10 cellular contexts compared by ENCODE assay signal in the genomic region with DNA sequence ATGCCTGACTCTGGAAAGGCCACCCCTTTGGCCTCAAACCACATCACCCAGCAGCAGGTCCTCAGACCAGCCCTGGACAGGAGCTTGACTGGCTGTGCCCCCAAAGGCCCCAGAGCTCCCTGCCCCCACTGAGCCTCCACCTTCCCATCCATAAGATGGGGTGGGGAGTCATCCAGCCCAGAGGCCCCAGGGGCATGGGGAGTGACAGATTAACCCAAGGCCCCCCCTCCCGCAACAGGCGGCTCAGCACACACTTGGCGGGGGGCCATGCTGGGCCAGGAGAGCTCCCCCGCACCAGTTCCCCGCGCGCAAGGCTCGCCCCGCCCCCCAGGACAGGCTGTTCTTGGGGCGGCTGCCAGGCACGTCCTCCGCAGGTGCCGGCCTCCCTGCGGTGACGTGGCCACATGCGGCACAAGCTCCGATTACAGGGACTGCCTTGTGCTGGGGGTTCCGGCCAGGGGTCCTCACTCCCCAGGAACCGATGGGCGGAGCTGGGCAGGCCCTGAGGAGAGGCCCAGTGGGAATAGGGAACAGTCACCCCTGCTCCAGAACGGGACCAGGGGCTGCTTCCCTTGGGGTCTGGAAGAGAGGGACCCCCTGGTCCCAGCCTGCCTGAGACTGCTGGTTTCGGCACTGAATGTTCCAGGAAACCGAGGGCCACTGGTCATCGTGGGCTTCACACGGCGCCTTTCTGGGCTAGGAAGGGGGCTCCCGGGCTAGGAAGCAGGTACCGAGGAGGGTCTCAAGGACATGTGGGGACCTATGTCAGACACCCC. TPM values are rescaled to one million over a fixed set of nuclear protein-coding genes. Genes with fewer than 3 reads are reported as not detected.
DNase-seq lines count a peak whose midpoint lies in the region; ATAC-seq and TF ChIP-seq lines count a peak whose summit lies in the region.
"Had no signal": no experiment of that assay in that cellular context is flagged by ENCODE, and none has a peak within 500 bp of the region (broad histone marks: within the 10 kb centered on the region; RNA-seq: fewer than 3 reads in every experiment).

No MANE protein-coding gene starts in this region.

- no peak overlapping the region for H3K4me3 ChIP-seq in astrocyte of the spinal cord (ENCODE audit: low read depth, low read length)
- H3K4me3 ChIP-seq in left lung: no peak overlapping the region
- H3K4me3 ChIP-seq: SJSA1 had no signal

- H3K27ac ChIP-seq in left lung: no peak overlapping the region
- H3K27ac ChIP-seq: SJSA1 had no signal

- no peaks in the 10 kb centered on the region for H3K36me3 ChIP-seq in left lung
- H3K36me3 ChIP-seq: SJSA1 had no signal

- peaks cover 0 to 21% of the 10 kb centered on the region in 2 donors for H3K27me3 ChIP-seq in left lung
- H3K27me3 ChIP-seq: SJSA1 had no signal

- peaks cover 20 to 37% of the 10 kb centered on the region in 2 donors for H3K4me1 ChIP-seq in left lung

- H3K4me3 Mint-ChIP-seq in activated T-helper 17 cell treated with anti-CD3 and anti-CD28 coated beads, Interleukin-2, amount 50 U/mL, for 72 hours: no peak overlapping the region

- DNase-seq in Right ventricle myocardium inferior (ENCODE audit: missing footprints) (peak; percentile 83), cardiac septum (ENCODE audit: low spot score) (no peak), astrocyte of the spinal cord (ENCODE audit: low read depth, low spot score) (peak; percentile 46), left lung (peak in 1 of 2 donors; percentile 88), NCI-H2227 (lab: John Stamatoyannopoulos, UW; ENCODE audit: unreplicated experiment) (no peak), globus pallidus (ENCODE audit: low spot score) (no peak), DMS114 treated with DMSO at 0.1 percent for 48 hours (lab: John Stamatoyannopoulos, UW; ENCODE audit: unreplicated experiment) (no peak)
- DNase-seq: KBM-7 had no signal

- no peaks in the 10 kb centered on the region for H3K9me3 Mint-ChIP-seq in activated T-helper 17 cell treated with anti-CD3 and anti-CD28 coated beads, Interleukin-2, amount 50 U/mL, for 72 hours

- no peak overlapping the region for H3K27ac Mint-ChIP-seq in activated T-helper 17 cell treated with anti-CD3 and anti-CD28 coated beads, Interleukin-2, amount 50 U/mL, for 72 hours

- ATAC-seq in Right ventricle myocardium inferior (peak; percentile 8), left lung (peak; percentile 35)
- ATAC-seq in activated T-helper 17 cell treated with anti-CD3 and anti-CD28 coated beads, Interleukin-2, amount 50 U/mL, for 72 hours (replicated peaks): no peak

- H3K9me3 ChIP-seq in left lung: no peaks in the 10 kb centered on the region
- H3K9me3 ChIP-seq: SJSA1 had no signal

- no peak for TF ChIP-seq CTCF in astrocyte of the spinal cord (IDR thresholded peaks at IDR 0.05; ENCODE audit: low read depth, low read length)
- no peak for TF ChIP-seq CTCF in left lung (IDR thresholded peaks at IDR 0.05)

- no peaks in the 10 kb centered on the region for H3K4me1 Mint-ChIP-seq in activated T-helper 17 cell treated with anti-CD3 and anti-CD28 coated beads, Interleukin-2, amount 50 U/mL, for 72 hours

- H3K36me3 Mint-ChIP-seq in activated T-helper 17 cell treated with anti-CD3 and anti-CD28 coated beads, Interleukin-2, amount 50 U/mL, for 72 hours (ENCODE audit: low read depth): no peaks in the 10 kb centered on the region

- H3K27me3 Mint-ChIP-seq in activated T-helper 17 cell treated with anti-CD3 and anti-CD28 coated beads, Interleukin-2, amount 50 U/mL, for 72 hours: no peaks in the 10 kb centered on the region

- intact Hi-C loops in Right ventricle myocardium inferior (cut with DNase I): loop anchor here (10.0 kb wide), 2 partner anchors 586 to 696 kb away; a partner anchor contains a TSS
- intact Hi-C loops in cardiac septum (cut with DNase I): loop anchor here (10.0 kb wide), 1 partner anchor 696 kb away; no protein-coding TSS in a partner anchor
- intact Hi-C loops in left lung (cut with DNase I): no loop called here

- in situ Hi-C loops in astrocyte of the spinal cord (cut with HindIII; ENCODE audit: low sequenced_read_pairs): no loop called here

RNA-seq across cellular contexts. Expression of a gene that starts 5.1 kb away (rescaled TPM):
- total RNA-seq in Right ventricle myocardium inferior (40.0 TPM), cardiac septum (11.5 TPM), left lung (10 to 100 TPM; 18.0 to 31.7 TPM)
- 10 to 100 TPM in 1 of 2 donors, under 1 TPM in 1; 0.58 to 34.8 TPM for total RNA-seq in activated T-helper 17 cell treated with anti-CD3 and anti-CD28 coated beads, Interleukin-2, amount 50 U/mL, for 72 hours

RNA-seq across cellular contexts. Expression of a gene that starts 38.6 kb away (rescaled TPM):
- total RNA-seq in Right ventricle myocardium inferior (0.65 TPM), cardiac septum (2.1 TPM), left lung (10 to 100 TPM; 28.3 to 50.0 TPM)
- 1 to 10 TPM; 5.6 to 9.1 TPM for total RNA-seq in activated T-helper 17 cell treated with anti-CD3 and anti-CD28 coated beads, Interleukin-2, amount 50 U/mL, for 72 hours

Comparison
In these comparisons a context has a peak if more than half of its experiments do, and no peak if none do; other contexts are left out.
1. DNase-seq: peak in Right ventricle myocardium inferior (single experiment) and astrocyte of the spinal cord (single experiment); none in cardiac septum (single experiment), NCI-H2227 (single experiment), globus pallidus (single experiment) and DMS114 treated with DMSO at 0.1 percent for 48 hours (single experiment).
2. intact Hi-C loops: an anchor here in Right ventricle myocardium inferior (10.0 kb wide) and cardiac septum (10.0 kb wide); none called in left lung.